Comparison of ENCODE assay signal across 8 cellular contexts in the genomic region with DNA sequence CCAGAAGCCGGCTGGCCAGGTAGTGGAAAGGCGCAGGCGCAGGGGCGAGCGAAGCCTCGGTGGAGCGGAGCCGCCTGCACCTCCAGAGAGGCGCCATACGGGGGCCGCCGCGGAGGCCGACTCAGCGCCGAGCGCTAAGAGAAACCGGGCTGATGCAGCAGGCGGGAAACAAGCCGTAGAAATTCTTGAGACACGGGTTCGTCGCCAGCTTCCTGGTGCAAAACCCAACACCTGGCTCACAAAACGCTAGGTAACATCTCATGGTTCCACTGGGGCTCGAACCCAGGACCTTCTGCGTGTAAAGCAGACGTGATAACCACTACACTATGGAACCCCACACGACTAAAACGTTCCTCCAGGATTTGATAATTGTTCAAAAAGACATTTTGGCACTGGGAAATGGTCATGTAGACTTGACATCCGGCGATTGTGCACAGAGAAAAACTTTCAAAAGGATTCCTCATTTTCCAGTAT. TPM values are rescaled to one million over a fixed set of nuclear protein-coding genes. Genes with fewer than 3 reads are reported as not detected.
A peak's percentile ranks its signal among the peaks of the same experiment; 100 is the strongest.
DNase-seq lines count a peak whose midpoint lies in the region; ATAC-seq and TF ChIP-seq lines count a peak whose summit lies in the region.

No MANE protein-coding gene starts in this region.

- peaks cover 24% of the 10 kb centered on the region for H3K4me1 Mint-ChIP-seq in chondrocyte (ENCODE audit: low read depth)

- H3K27ac Mint-ChIP-seq in chondrocyte (ENCODE audit: unreplicated experiment): peak overlapping the region; percentile 96

- no peaks in the 10 kb centered on the region for H3K9me3 Mint-ChIP-seq in chondrocyte (ENCODE audit: low read depth)

- H3K36me3 Mint-ChIP-seq in chondrocyte (ENCODE audit: low read depth): no peaks in the 10 kb centered on the region

- ATAC-seq in GM19025 (IDR thresholded peaks at IDR 0.05; ENCODE audit: low read depth, unreplicated experiment) (peak; percentile 92), HG03342 (IDR thresholded peaks at IDR 0.05; ENCODE audit: unreplicated experiment) (peak; percentile 91)

- no peaks in the 10 kb centered on the region for H3K27me3 ChIP-seq in layer of hippocampus (ENCODE audit: control insufficient read depth, insufficient read depth, low read length)

- DNase-seq in AG09319 (ENCODE audit: extremely low read depth, low read depth) (peak; percentile 94), NCI-H446 (lab: John Stamatoyannopoulos, UW) (peak; percentile 97 to 98), chondrocyte (ENCODE audit: low spot score) (peak; percentile 96)
- peak; percentile 85 for DNase-seq in activated CD4-positive, CD25-positive, alpha-beta regulatory T cell treated with anti-CD3 and anti-CD28 coated beads, Interleukin-2, amount 50 U/mL, for 72 hours
- peak; percentile 70 to 88 (median 84) for DNase-seq in stimulated activated CD4-positive, alpha-beta T cell treated with anti-CD3 and anti-CD28 coated beads, Interleukin-1b, Interleukin-23, amount 100 ng/mL, for 24 hours (ENCODE audit: low read depth in 4 of 4, low spot score in 1 of 4)

- peak overlapping the region; percentile 53 for H3K27ac ChIP-seq in layer of hippocampus (ENCODE audit: low read depth, low read length)

- peak; percentile 45 for TF ChIP-seq CTCF in AG09319 (IDR thresholded peaks at IDR 0.05; ENCODE audit: low read depth, low read length)
- peak; percentile 80 for TF ChIP-seq CTCF in chondrocyte (IDR thresholded peaks at IDR 0.05)

- H3K4me3 Mint-ChIP-seq in chondrocyte (ENCODE audit: unreplicated experiment): peak overlapping the region; percentile 85

- no peaks in the 10 kb centered on the region for H3K27me3 Mint-ChIP-seq in chondrocyte (ENCODE audit: low read depth)

RNA-seq across cellular contexts. Expression of gene OR4D9, which starts 39.1 kb away (rescaled TPM):
- not detected in 3 replicates for total RNA-seq in chondrocyte

RNA-seq across cellular contexts. Expression of gene OR4D11, which starts 47.0 kb away (rescaled TPM):
- not detected in 3 replicates for total RNA-seq in chondrocyte

Comparison
In these comparisons a context has a peak if more than half of its experiments do, and no peak if none do; other contexts are left out.
1. Peak in every context shown above with its lines: DNase-seq, ATAC-seq and H3K27ac ChIP-seq.